16 cellular contexts compared by ENCODE assay signal in genomic region chr2:226754821-226755536, GRCh38. TPM values are rescaled to one million over a fixed set of nuclear protein-coding genes. Genes with fewer than 3 reads are reported as not detected.
DNase-seq lines count a peak whose midpoint lies in the region; ATAC-seq and TF ChIP-seq lines count a peak whose summit lies in the region.
"Had no signal": no experiment of that assay in that cellular context is flagged by ENCODE, and none has a peak within 500 bp of the region (broad histone marks: within the 10 kb centered on the region; RNA-seq: fewer than 3 reads in every experiment).

No MANE protein-coding gene starts in this region.

- H3K4me1 ChIP-seq in SJCRH30 (peaks cover 48% of the 10 kb centered on the region), fibroblast of lung (ENCODE audit: control insufficient read depth, extremely low read depth, insufficient read depth, low read length) (peaks cover 22% of the 10 kb centered on the region), sigmoid colon (peaks cover 0 to 67% (median 46%) of the 10 kb centered on the region in 4 donors), MM.1S (ENCODE audit: low read length) (no peaks in the 10 kb centered on the region)

- H3K9me3 ChIP-seq in SJCRH30 (replicated peaks) (no peaks in the 10 kb centered on the region), fibroblast of lung (ENCODE audit: control insufficient read depth, insufficient read depth, low read depth, low read length) (no peaks in the 10 kb centered on the region), sigmoid colon (no peaks in the 10 kb centered on the region), MM.1S (replicated peaks; ENCODE audit: insufficient read depth, low read length) (no peaks in the 10 kb centered on the region)
- H3K9me3 ChIP-seq: Peyer's patch had no signal

- no peaks in the 10 kb centered on the region for H3K27me3 ChIP-seq in SJCRH30
- H3K27me3 ChIP-seq in fibroblast of lung (ENCODE audit: control insufficient read depth, insufficient read depth, low read length) = no peaks in the 10 kb centered on the region
- H3K27me3 ChIP-seq in sigmoid colon = no peaks in the 10 kb centered on the region
- no peaks in the 10 kb centered on the region for H3K27me3 ChIP-seq in MM.1S (replicated peaks; ENCODE audit: insufficient read depth, low read length)
- H3K27me3 ChIP-seq: BLaER1 treated with 17β-estradiol and CSF1 and Interleukin-3, amounts not matched to agents 10 nM and 100 nM; Peyer's patch had no signal

- H4K20me1 ChIP-seq in fibroblast of lung (ENCODE audit: control insufficient read depth, extremely low read depth, insufficient read depth, low read length) (no peaks in the 10 kb centered on the region), MM.1S (ENCODE audit: insufficient read depth, low read length) (no peaks in the 10 kb centered on the region)
- H4K20me1 ChIP-seq: BLaER1 treated with 17β-estradiol and CSF1 and Interleukin-3, amounts not matched to agents 10 nM and 100 nM had no signal

- H3K4me3 ChIP-seq in SJCRH30 (no peak overlapping the region), fibroblast of lung (replicated peaks in 1 of 4; ENCODE audit: control extremely low read depth in 1 of 4, insufficient read depth in 1 of 4, low read depth in 3 of 4, low read length in 4 of 4) (peak overlapping the region in 1 of 4 experiments; percentile 13), sigmoid colon (no peak overlapping the region), MM.1S (ENCODE audit: low read length) (no peak overlapping the region)
- H3K4me3 ChIP-seq: BLaER1 treated with 17β-estradiol and CSF1 and Interleukin-3, amounts not matched to agents 10 nM and 100 nM; Peyer's patch had no signal

- peak; percentile 59 for DNase-seq in EH (ENCODE audit: low read depth)
- DNase-seq in SJCRH30 = no peak
- peak in 1 of 2 donors; percentile 95 for DNase-seq in fibroblast of lung (ENCODE audit: low read depth in 2 of 2)
- DNase-seq in sigmoid colon = no peak
- no peak for DNase-seq in MM.1S
- no peak for DNase-seq in NCI-H2227 (lab: John Stamatoyannopoulos, UW; ENCODE audit: unreplicated experiment)
- no peak for DNase-seq in GOT3 (lab: John Stamatoyannopoulos, UW)
- DNase-seq: activated CD8-positive, alpha-beta T cell treated with anti-CD3 and anti-CD28 coated beads, Interleukin-2, amount 10 ng/mL, durations not matched to agents 7 days and 5 days; activated naive CD4-positive, alpha-beta T cell treated with Interleukin-2 at 50 U/mL for 16 hours; foreskin melanocyte; NCI-H345; Peyer's patch; stimulated activated CD4-positive, alpha-beta T cell treated with anti-CD3 and anti-CD28 coated beads, Interleukin-15, amount 100 ng/mL, for 24 hours had no signal

- 37 to 59% methylated on average over 8 of the region's 8 CpGs for WGBS in sigmoid colon, 2 donors

- H3K27ac ChIP-seq in SJCRH30 = peak overlapping the region; percentile 45
- peak overlapping the region; percentile 80 for H3K27ac ChIP-seq in fibroblast of lung (ENCODE audit: insufficient read depth, low read length)
- H3K27ac ChIP-seq in sigmoid colon = peak overlapping the region; percentile 63 to 77 (median 70)
- H3K27ac ChIP-seq in MM.1S (ENCODE audit: low read length) = no peak overlapping the region
- H3K27ac ChIP-seq: BLaER1 treated with 17β-estradiol and CSF1 and Interleukin-3, amounts not matched to agents 10 nM and 100 nM; HL-60 had no signal

- TF ChIP-seq POLR2A in sigmoid colon (IDR thresholded peaks at IDR 0.05) = no peak

- peaks cover 89% of the 10 kb centered on the region for H3K79me2 ChIP-seq in fibroblast of lung (ENCODE audit: control insufficient read depth, insufficient read depth, low read length)
- no peaks in the 10 kb centered on the region for H3K79me2 ChIP-seq in MM.1S (ENCODE audit: low read length)

- H3K36me3 ChIP-seq in SJCRH30 (no peaks in the 10 kb centered on the region; the same call in 1 of the 2 replicates), fibroblast of lung (ENCODE audit: control insufficient read depth, insufficient read depth, low read length) (peaks cover 4% of the 10 kb centered on the region), sigmoid colon (no peaks in the 10 kb centered on the region), MM.1S (replicated peaks; ENCODE audit: insufficient read depth, low read length) (no peaks in the 10 kb centered on the region)
- H3K36me3 ChIP-seq: Peyer's patch had no signal

- H3K9ac ChIP-seq in fibroblast of lung (ENCODE audit: insufficient read depth, low read length) (no peak overlapping the region), MM.1S (ENCODE audit: low read length) (no peak overlapping the region)
- H3K9ac ChIP-seq: BLaER1 treated with 17β-estradiol and CSF1 and Interleukin-3, amounts not matched to agents 10 nM and 100 nM had no signal

- peak overlapping the region; percentile 63 for H3K4me2 ChIP-seq in fibroblast of lung (ENCODE audit: extremely low read depth, insufficient read depth, low read length)
- no peak overlapping the region for H3K4me2 ChIP-seq in MM.1S (ENCODE audit: low read depth, low read length)

- no peaks in the 10 kb centered on the region for H3F3A ChIP-seq in MM.1S (ENCODE audit: insufficient read depth, low read length)

- intact Hi-C loops in sigmoid colon (cut with DNase I) = loop anchor here (10.0 kb wide), 1 partner anchor 280 kb away; no protein-coding TSS in a partner anchor

- TF ChIP-seq EP300 in sigmoid colon (IDR thresholded peaks at IDR 0.05) = peak; percentile 66 to 98 (median 87)

- TF ChIP-seq CTCF in fibroblast of lung (conservative IDR thresholded peaks at IDR 0.05 in 1 of 2, IDR thresholded peaks at IDR 0.05 in 1 of 2; ENCODE audit: low read depth in 1 of 2, low read length in 2 of 2) = no peak
- TF ChIP-seq CTCF in sigmoid colon (IDR thresholded peaks at IDR 0.05) = no peak
- no peak for TF ChIP-seq CTCF in MM.1S (IDR thresholded peaks at IDR 0.05; ENCODE audit: low read length)

- no peaks in the 10 kb centered on the region for H3K9me2 ChIP-seq in MM.1S (replicated peaks; ENCODE audit: insufficient read depth, low read length)

- H2AFZ ChIP-seq in fibroblast of lung (ENCODE audit: low read length) (no peak overlapping the region), MM.1S (ENCODE audit: low read length) (no peak overlapping the region)

- no peak for ATAC-seq in GM19452 (IDR thresholded peaks at IDR 0.05; ENCODE audit: unreplicated experiment)
- ATAC-seq: activated CD8-positive, alpha-beta T cell treated with anti-CD3 and anti-CD28 coated beads, Interleukin-2, amount 10 ng/mL, durations not matched to agents 7 days and 5 days had no signal

RNA-seq across cellular contexts. Expression of gene IRS1, which starts 44.6 kb away (rescaled TPM):
- total RNA-seq in SJCRH30 (2014; rRNA removed; shearing (Covaris generic)) = 17.6 and 20.9 TPM in 2 replicates
- total RNA-seq in fibroblast of lung (18.7 and 29.1 TPM in 2 replicates), sigmoid colon (10 to 100 TPM; 18.5 to 29.1 (median 23.7) TPM)
- polyA plus RNA-seq in fibroblast of lung (14.3 and 24.0 TPM in 2 replicates), sigmoid colon (1 to 10 TPM; 2.3 to 7.6 (median 6.0) TPM)
- 21.3 and 33.3 TPM in 2 replicates for polyA plus RNA-seq in fibroblast of lung (2012)
- polyA minus RNA-seq in fibroblast of lung (ENCODE audit: low replicate concordance) = 40.7 and 72.5 TPM in 2 replicates
